Comparison of ENCODE assay signal across 1 cellular context in the genomic region with DNA sequence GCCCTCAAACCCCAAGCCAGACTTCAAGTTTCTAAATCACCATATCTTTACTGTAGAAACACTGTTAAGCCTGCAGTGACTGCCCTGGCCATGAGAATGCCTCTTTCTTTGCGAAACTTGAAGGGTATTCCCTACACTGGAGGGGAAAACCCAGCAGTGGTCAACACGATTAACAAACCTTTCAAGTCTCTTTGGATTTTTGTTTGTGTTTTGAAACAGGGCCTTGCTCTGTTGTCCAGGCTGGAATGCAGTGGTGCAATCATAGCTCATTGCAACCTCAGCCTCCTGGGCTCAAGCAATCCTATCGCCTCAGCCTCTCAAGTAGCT.
TF ChIP-seq lines count a peak whose summit lies in the region.

No MANE protein-coding gene starts in this region.

TF ChIP-seq in HepG2, 621 proteins besides CTCF, POLR2A, EP300 and RAD21:
- TF ChIP-seq SNAPC4 (CRISPR knock-in tag; IDR thresholded peaks at IDR 0.05) = no peak
- TF ChIP-seq CEBPB (IDR thresholded peaks at IDR 0.05; ENCODE audit: borderline replicate concordance, low read depth, low read length) = peak; percentile 44; the same call in 1 of the 2 replicates
- TF ChIP-seq RARG (CRISPR knock-in tag; IDR thresholded peaks at IDR 0.05; ENCODE audit: low read depth) = no peak
- TF ChIP-seq E2F5 (CRISPR knock-in tag; conservative IDR thresholded peaks at IDR 0.05) = no peak
- no peak for TF ChIP-seq ZNF710 (CRISPR knock-in tag; IDR thresholded peaks at IDR 0.05; ENCODE audit: borderline replicate concordance)
- TF ChIP-seq ZNF563 (CRISPR knock-in tag; IDR thresholded peaks at IDR 0.05) = no peak
- no peak for TF ChIP-seq CBX2 (IDR thresholded peaks at IDR 0.05; ENCODE audit: low read depth, low read length)
- TF ChIP-seq CBX2 (CRISPR knock-in tag; IDR thresholded peaks at IDR 0.05; ENCODE audit: low read depth) = no peak
- peak; percentile 52 for TF ChIP-seq ZNF121 (CRISPR knock-in tag; IDR thresholded peaks at IDR 0.05)
